15 cellular contexts compared by ENCODE assay signal in genomic region chr22:39275814-39276443, GRCh38.
"Had no signal": no experiment of that assay in that cellular context is flagged by ENCODE, and none has a peak within 500 bp of the region (broad histone marks: within the 10 kb centered on the region; RNA-seq: fewer than 3 reads in every experiment).

No MANE protein-coding gene starts in this region.

- H3K4me1 ChIP-seq: tibial artery, vagina had no signal

- H3K36me3 ChIP-seq: esophagus muscularis mucosa, tibial artery, vagina had no signal

- H3K4me3 ChIP-seq: esophagus muscularis mucosa, skin epidermis, tibial artery, vagina had no signal

- FAIRE-seq: bronchial epithelial cell had no signal

- H3K27ac Mint-ChIP-seq: activated CD8-positive, alpha-beta memory T cell treated with anti-CD3 and anti-CD28 coated beads, Interleukin-2, amount 10 ng/mL, durations not matched to agents 7 days and 5 days; activated naive CD8-positive, alpha-beta T cell treated with anti-CD3 and anti-CD28 coated beads, Interleukin-2, amount 10 ng/mL, durations not matched to agents 7 days and 5 days had no signal

- H3K4me3 Mint-ChIP-seq: activated CD8-positive, alpha-beta memory T cell treated with anti-CD3 and anti-CD28 coated beads, Interleukin-2, amount 10 ng/mL, durations not matched to agents 7 days and 5 days; activated naive CD8-positive, alpha-beta T cell treated with anti-CD3 and anti-CD28 coated beads, Interleukin-2, amount 10 ng/mL, durations not matched to agents 7 days and 5 days; activated T-cell treated with anti-CD3 and anti-CD28 coated beads, Interleukin-2, amount 50 U/mL, for 4 hours; neural crest cell had no signal

- H3K27ac ChIP-seq: esophagus muscularis mucosa, tibial artery, vagina had no signal

- H3K36me3 Mint-ChIP-seq: activated CD8-positive, alpha-beta memory T cell treated with anti-CD3 and anti-CD28 coated beads, Interleukin-2, amount 10 ng/mL, durations not matched to agents 7 days and 5 days; activated naive CD8-positive, alpha-beta T cell treated with anti-CD3 and anti-CD28 coated beads, Interleukin-2, amount 10 ng/mL, durations not matched to agents 7 days and 5 days had no signal

- H3K9me3 ChIP-seq: esophagus muscularis mucosa, vagina had no signal

- ATAC-seq: activated CD8-positive, alpha-beta memory T cell treated with anti-CD3 and anti-CD28 coated beads, Interleukin-2, amount 10 ng/mL, durations not matched to agents 7 days and 5 days; activated T-cell treated with anti-CD3 and anti-CD28 coated beads, Interleukin-2, amount 50 U/mL, for 4 hours had no signal

- H3K27me3 ChIP-seq: vagina had no signal

- H3K4me1 Mint-ChIP-seq: activated CD8-positive, alpha-beta memory T cell treated with anti-CD3 and anti-CD28 coated beads, Interleukin-2, amount 10 ng/mL, durations not matched to agents 7 days and 5 days; activated naive CD8-positive, alpha-beta T cell treated with anti-CD3 and anti-CD28 coated beads, Interleukin-2, amount 10 ng/mL, durations not matched to agents 7 days and 5 days had no signal

- DNase-seq: activated CD4-positive, alpha-beta T cell treated with anti-CD3 and anti-CD28 coated beads, Interleukin-2, amount 50 U/mL, for 48 hours; activated CD4-positive, CD25-positive, alpha-beta regulatory T cell treated with anti-CD3 and anti-CD28 coated beads, Interleukin-2, amount 50 U/mL, for 72 hours; activated CD8-positive, alpha-beta memory T cell treated with anti-CD3 and anti-CD28 coated beads, Interleukin-2, amount 10 ng/mL, durations not matched to agents 7 days and 5 days; activated gamma-delta T cell; activated naive CD8-positive, alpha-beta T cell treated with anti-CD3 and anti-CD28 coated beads, Interleukin-2, amount 10 ng/mL, durations not matched to agents 7 days and 5 days; activated T-cell treated with anti-CD3 and anti-CD28 coated beads, Interleukin-2, amount 50 U/mL, for 4 hours; aorta; hypothalamus; kidney glomerular epithelial cell; tibial artery had no signal

- H3K9me3 Mint-ChIP-seq: neural crest cell had no signal
